ENCODE assay signal across 4 cellular contexts in genomic region chr3:140334105-140334504, GRCh38.
"Had no signal": no experiment of that assay in that cellular context is flagged by ENCODE, and none has a peak within 500 bp of the region (broad histone marks: within the 10 kb centered on the region; RNA-seq: fewer than 3 reads in every experiment).

No MANE protein-coding gene starts in this region.

- ATAC-seq: GM23338 had no signal

- H3K4me3 ChIP-seq: GM23338 had no signal

- H3K4me3 Mint-ChIP-seq: GM23338, H9 had no signal

- DNase-seq: H9, HCEC 1CT, IMR-90 had no signal

- H3K9me3 Mint-ChIP-seq: GM23338, H9 had no signal

- H2AFZ ChIP-seq: GM23338 had no signal

- H3K4me2 ChIP-seq: GM23338 had no signal

- H3K27ac Mint-ChIP-seq: GM23338, H9 had no signal
